Comparison of ENCODE assay signal across 7 cellular contexts in the genomic region with DNA sequence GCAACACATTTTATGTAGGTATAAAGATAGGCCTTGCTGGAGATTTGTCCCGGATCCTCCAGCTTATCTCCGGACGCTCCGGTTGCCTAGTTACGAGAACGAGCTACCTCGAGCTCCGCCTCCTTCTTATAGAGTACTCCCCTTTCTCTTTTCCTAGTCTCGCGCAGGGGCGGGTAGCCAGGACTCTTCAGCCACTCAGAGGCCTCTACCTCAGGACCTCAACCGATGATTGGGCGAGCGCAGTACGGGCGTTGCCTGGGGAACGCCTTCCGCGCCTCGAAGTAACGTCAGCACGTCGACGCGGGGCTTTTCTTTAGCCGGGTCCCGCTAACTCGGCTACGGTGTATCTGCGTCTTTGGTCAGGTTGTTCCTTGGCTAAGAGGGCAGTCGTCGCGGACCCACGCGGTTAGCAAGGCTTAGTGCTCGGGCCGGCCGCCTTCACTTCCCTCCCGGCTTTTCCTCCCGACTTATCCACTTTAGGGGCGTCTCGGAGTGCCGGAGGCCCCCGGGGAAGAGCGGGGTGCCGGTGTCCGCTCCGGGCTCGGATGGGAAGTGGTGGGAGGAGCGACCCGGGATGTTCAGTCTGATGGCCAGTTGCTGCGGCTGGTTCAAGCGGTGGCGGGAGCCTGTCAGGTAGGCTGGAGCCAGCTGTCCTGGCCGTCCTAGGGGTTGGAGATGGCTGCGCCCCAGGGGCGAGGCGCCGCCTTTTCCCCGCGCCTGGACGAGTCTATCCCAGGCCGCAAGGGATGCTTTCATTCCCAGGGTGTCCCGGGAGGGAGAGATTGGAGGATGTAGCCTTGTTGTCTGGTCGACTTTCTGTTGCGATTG. TPM values are rescaled to one million over a fixed set of nuclear protein-coding genes. Genes with fewer than 3 reads are reported as not detected.
DNase-seq lines count a peak whose midpoint lies in the region; ATAC-seq, FAIRE-seq and TF ChIP-seq lines count a peak whose summit lies in the region.

ARL13B (plus strand) TSS at position 306 of the 828 bp plus-strand sequence; CDS start at position 575, 269 bp downstream.

- peak; percentile 91 for DNase-seq in GM18507 (ENCODE audit: extremely low spot score, insufficient read length, low read depth)
- DNase-seq in NCI-H2029 treated with DMSO at 0.1 percent for 48 hours (lab: John Stamatoyannopoulos, UW), result peak; percentile 95
- peak; percentile 95 for DNase-seq in T1000 (lab: John Stamatoyannopoulos, UW)
- peak; percentile 99 for DNase-seq in astrocyte of the hippocampus (ENCODE audit: low read depth, low spot score)
- peak; percentile 99 for DNase-seq in hepatocyte (ENCODE audit: low spot score)
- peak; percentile 96 for DNase-seq in renal cortical epithelial cell (ENCODE audit: low read depth)

- TF ChIP-seq CTCF in hepatocyte (IDR thresholded peaks at IDR 0.05; ENCODE audit: poor library complexity), result no peak

- H3K4me3 ChIP-seq in hepatocyte, result peak within 1 kb of the TSS; percentile 35

- H3K4me1 ChIP-seq in hepatocyte (ENCODE audit: insufficient read depth), result no peaks in the 10 kb centered on the region

- under 1% methylated on average over 66 of the region's 66 CpGs for WGBS in hepatocyte (ENCODE audit: low lambda C conversion rate, missing lambda C conversion rate)

- no peaks in the 10 kb centered on the region for H3K9me3 ChIP-seq in hepatocyte (ENCODE audit: low read depth)

- peaks cover 36% of the 10 kb centered on the region for H3K79me2 ChIP-seq in hepatocyte

- peak; percentile 100 for FAIRE-seq in GM18507 (lab: Jason Lieb, UNC)

- no peaks in the 10 kb centered on the region for H3K27me3 ChIP-seq in hepatocyte

- peak; percentile 100 for ATAC-seq in HG02981 (IDR thresholded peaks at IDR 0.05; ENCODE audit: unreplicated experiment)

- H4K20me1 ChIP-seq in hepatocyte (ENCODE audit: insufficient read depth, poor library complexity, severe bottlenecking), result no peaks in the 10 kb centered on the region

- H3K27ac ChIP-seq in hepatocyte, result peak within 1 kb of the TSS; percentile 83

- H3K36me3 ChIP-seq in hepatocyte (replicated peaks; ENCODE audit: insufficient read depth, low read depth), result no peaks in the 10 kb centered on the region

- H2AFZ ChIP-seq in hepatocyte, result peak within 1 kb of the TSS; percentile 39

- peak within 1 kb of the TSS; percentile 75 for H3K4me2 ChIP-seq in hepatocyte

- no peaks in the 10 kb centered on the region for H3K9me2 ChIP-seq in hepatocyte (replicated peaks; ENCODE audit: insufficient read depth)

RNA-seq across cellular contexts. Expression of gene ARL13B, which starts in this region (rescaled TPM):
- total RNA-seq in hepatocyte (10.0 and 10.4 TPM in 2 replicates), renal cortical epithelial cell (12.2 and 16.4 TPM in 2 replicates)
- polyA plus RNA-seq in hepatocyte, result 6.2 and 11.1 TPM in 2 replicates

Comparison
In these comparisons a context has a peak if more than half of its experiments do, and no peak if none do; other contexts are left out.
1. Peak in every context shown above with its lines: DNase-seq, ATAC-seq, H3K4me3 ChIP-seq and H3K27ac ChIP-seq.